8 cellular contexts compared by ENCODE assay signal in the genomic region with DNA sequence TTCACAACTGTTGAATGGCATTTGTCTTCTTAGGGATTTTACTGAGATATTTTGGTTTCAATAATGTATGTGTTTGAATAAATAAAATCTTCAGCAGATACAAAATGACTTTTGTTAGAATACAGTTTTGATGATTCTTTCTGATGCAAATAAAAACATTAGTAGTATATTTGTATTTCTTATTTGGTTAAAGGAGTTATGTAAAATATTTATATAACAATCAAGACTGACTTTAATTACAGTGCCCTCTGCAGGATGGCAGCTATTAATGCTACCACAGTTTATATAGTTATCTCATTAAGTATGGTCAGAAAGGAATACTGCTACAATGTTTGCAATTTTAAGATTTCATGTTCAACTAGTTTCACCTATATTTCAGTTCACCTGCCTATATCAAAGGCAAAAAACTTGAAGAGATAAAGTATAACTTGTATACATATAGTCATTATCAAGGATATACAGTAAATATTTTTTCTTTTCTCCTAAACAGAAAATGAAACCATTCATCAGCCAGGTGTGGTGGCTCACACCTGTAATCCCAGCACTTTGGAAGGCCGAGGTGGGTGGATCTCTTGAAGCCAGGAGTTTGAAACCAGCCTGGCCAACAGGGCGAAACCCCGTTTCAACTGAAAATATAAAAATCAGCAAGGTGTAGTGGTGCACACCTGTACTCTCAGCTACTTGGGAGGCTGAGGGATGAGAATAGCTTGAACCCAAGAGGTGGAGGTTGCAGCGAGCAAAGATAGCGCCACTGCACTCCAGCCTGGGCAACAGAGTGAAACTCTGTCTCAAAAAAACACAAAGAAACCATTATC. TPM values are rescaled to one million over a fixed set of nuclear protein-coding genes. Genes with fewer than 3 reads are reported as not detected.
DNase-seq lines count a peak whose midpoint lies in the region; ATAC-seq lines count a peak whose summit lies in the region.

No MANE protein-coding gene starts in this region.

- H3K9me3 Mint-ChIP-seq in naive B cell = peaks cover 0 to 3% (median 0%) of the 10 kb centered on the region in 7 donors
- H3K9me3 Mint-ChIP-seq in activated T-cell treated with anti-CD3 and anti-CD28 coated beads, Interleukin-2, amount 50 U/mL, for 72 hours = no peaks in the 10 kb centered on the region
- no peaks in the 10 kb centered on the region for H3K9me3 Mint-ChIP-seq in stimulated activated naive CD8-positive, alpha-beta T cell treated with anti-CD3 and anti-CD28 coated beads, Interleukin-15, amount 100 ng/mL, for 72 hours

- H3K27me3 Mint-ChIP-seq in naive B cell = no peaks in the 10 kb centered on the region
- H3K27me3 Mint-ChIP-seq in activated T-cell treated with anti-CD3 and anti-CD28 coated beads, Interleukin-2, amount 50 U/mL, for 72 hours (ENCODE audit: low read depth) = no peaks in the 10 kb centered on the region
- no peaks in the 10 kb centered on the region for H3K27me3 Mint-ChIP-seq in stimulated activated naive CD8-positive, alpha-beta T cell treated with anti-CD3 and anti-CD28 coated beads, Interleukin-15, amount 100 ng/mL, for 72 hours

- H3K27ac Mint-ChIP-seq in naive B cell = peak overlapping the region in 2 of 6 donors; percentile 24 to 62
- no peak overlapping the region for H3K27ac Mint-ChIP-seq in activated T-cell treated with anti-CD3 and anti-CD28 coated beads, Interleukin-2, amount 50 U/mL, for 72 hours
- no peak overlapping the region for H3K27ac Mint-ChIP-seq in stimulated activated naive CD8-positive, alpha-beta T cell treated with anti-CD3 and anti-CD28 coated beads, Interleukin-15, amount 100 ng/mL, for 72 hours

- peak; percentile 49 to 55 for ATAC-seq in naive B cell (ENCODE audit: low read depth in 2 of 2)
- ATAC-seq in activated T-cell treated with anti-CD3 and anti-CD28 coated beads, Interleukin-2, amount 50 U/mL, for 72 hours (replicated peaks in 1 of 2) = no peak
- no peak for ATAC-seq in stimulated activated naive CD8-positive, alpha-beta T cell treated with anti-CD3 and anti-CD28 coated beads, Interleukin-15, amount 100 ng/mL, for 72 hours
- no peak for ATAC-seq in HG03175 (IDR thresholded peaks at IDR 0.05; ENCODE audit: unreplicated experiment)
- no peak for ATAC-seq in GM21381 (IDR thresholded peaks at IDR 0.05; ENCODE audit: unreplicated experiment)

- DNase-seq in G401 (ENCODE audit: low spot score) (peak; percentile 57), HT-29 (ENCODE audit: low spot score) (peak; percentile 35), naive B cell (peak; percentile 36)
- peak; percentile 28 for DNase-seq in central memory CD4-positive, alpha-beta T cell
- no peak for DNase-seq in activated T-cell treated with anti-CD3 and anti-CD28 coated beads, Interleukin-2, amount 50 U/mL, for 72 hours
- no peak for DNase-seq in stimulated activated naive CD8-positive, alpha-beta T cell treated with anti-CD3 and anti-CD28 coated beads, Interleukin-15, amount 100 ng/mL, for 72 hours

- in situ Hi-C loops in G401 (cut with HindIII; ENCODE audit: low sequenced_read_pairs) = no loop called here

- peaks cover 15 to 22% of the 10 kb centered on the region in 2 donors for H3K36me3 Mint-ChIP-seq in naive B cell
- H3K36me3 Mint-ChIP-seq in activated T-cell treated with anti-CD3 and anti-CD28 coated beads, Interleukin-2, amount 50 U/mL, for 72 hours (ENCODE audit: insufficient read depth in 2 of 2) = peaks cover 6 to 16% of the 10 kb centered on the region in 2 donors

- H3K4me1 Mint-ChIP-seq in naive B cell = peaks cover 0 to 6% (median 0%) of the 10 kb centered on the region in 3 donors
- no peaks in the 10 kb centered on the region for H3K4me1 Mint-ChIP-seq in activated T-cell treated with anti-CD3 and anti-CD28 coated beads, Interleukin-2, amount 50 U/mL, for 72 hours (ENCODE audit: low read depth)
- no peaks in the 10 kb centered on the region for H3K4me1 Mint-ChIP-seq in stimulated activated naive CD8-positive, alpha-beta T cell treated with anti-CD3 and anti-CD28 coated beads, Interleukin-15, amount 100 ng/mL, for 72 hours

- peak overlapping the region in 1 of 8 donors; percentile 21 for H3K4me3 Mint-ChIP-seq in naive B cell
- H3K4me3 Mint-ChIP-seq in activated T-cell treated with anti-CD3 and anti-CD28 coated beads, Interleukin-2, amount 50 U/mL, for 72 hours = no peak overlapping the region
- no peak overlapping the region for H3K4me3 Mint-ChIP-seq in stimulated activated naive CD8-positive, alpha-beta T cell treated with anti-CD3 and anti-CD28 coated beads, Interleukin-15, amount 100 ng/mL, for 72 hours

RNA-seq across cellular contexts. Expression of a gene that starts 19.8 kb away (rescaled TPM):
- 59.9 and 90.8 TPM in 2 replicates for total RNA-seq in G401 (2014; rRNA removed; shearing (Covaris generic))
- 82.0 and 125 TPM in 2 replicates for total RNA-seq in HT-29 (2014; rRNA removed; shearing (Covaris generic))
- 100 to 1,000 TPM in 2 of 6 donors, 10 to 100 TPM in 4; 67.6 to 139 (median 90.9) TPM for polyA plus RNA-seq in naive B cell (ENCODE audit: low read depth in 6 of 6)
- total RNA-seq in activated T-cell treated with anti-CD3 and anti-CD28 coated beads, Interleukin-2, amount 50 U/mL, for 72 hours = 10 to 100 TPM; 38.4 to 46.3 TPM

Comparison
In these comparisons a context has a peak if more than half of its experiments do, and no peak if none do; other contexts are left out.
1. DNase-seq: peak in G401 (single experiment), HT-29 (single experiment), central memory CD4-positive, alpha-beta T cell (single experiment) and naive B cell (single experiment); none in activated T-cell treated with anti-CD3 and anti-CD28 coated beads, Interleukin-2, amount 50 U/mL, for 72 hours (0 of 2) and stimulated activated naive CD8-positive, alpha-beta T cell treated with anti-CD3 and anti-CD28 coated beads, Interleukin-15, amount 100 ng/mL, for 72 hours (0 of 2).
2. ATAC-seq: peak in naive B cell (2 of 2); none in activated T-cell treated with anti-CD3 and anti-CD28 coated beads, Interleukin-2, amount 50 U/mL, for 72 hours (0 of 2), stimulated activated naive CD8-positive, alpha-beta T cell treated with anti-CD3 and anti-CD28 coated beads, Interleukin-15, amount 100 ng/mL, for 72 hours (single experiment), HG03175 (single experiment) and GM21381 (single experiment).